ENCODE assay signal across 20 cellular contexts in the genomic region with DNA sequence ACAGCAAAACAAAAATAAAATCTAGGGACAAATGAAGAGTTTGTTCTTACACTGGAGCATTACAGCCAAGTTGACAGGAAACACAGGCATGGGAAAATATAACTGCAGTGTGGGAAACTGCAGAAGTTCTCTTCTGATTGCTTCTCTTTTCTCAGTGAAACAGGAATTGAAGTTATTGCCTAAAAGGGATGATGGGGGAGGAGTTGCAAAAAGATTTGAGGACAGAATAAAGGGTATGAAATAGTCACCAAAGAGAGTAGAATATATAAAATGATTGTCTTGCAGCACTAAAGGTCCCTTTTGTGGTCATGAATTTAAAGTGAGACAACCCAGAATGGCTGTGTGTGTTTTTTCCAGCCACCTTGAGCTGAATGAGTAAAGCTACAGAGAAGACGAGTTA.
DNase-seq lines count a peak whose midpoint lies in the region; ATAC-seq and TF ChIP-seq lines count a peak whose summit lies in the region.
"Had no signal": no experiment of that assay in that cellular context is flagged by ENCODE, and none has a peak within 500 bp of the region (broad histone marks: within the 10 kb centered on the region; RNA-seq: fewer than 3 reads in every experiment).

No MANE protein-coding gene starts in this region.

- DNase-seq in AML-193 (lab: John Stamatoyannopoulos, UW) (peak; percentile 45 to 49), GM13976 (ENCODE audit: low spot score) (peak; percentile 23), HL-60 (ENCODE audit: low read depth in 1 of 2, low spot score in 1 of 2) (peak in 1 of 2 experiments; percentile 42), coronary artery (ENCODE audit: low spot score) (no peak), DMS 273 treated with DMSO at 0.1 percent for 48 hours (lab: John Stamatoyannopoulos, UW) (no peak), SK-N-SH (no peak)
- DNase-seq: activated CD4-positive, alpha-beta T cell treated with anti-CD3 and anti-CD28 coated beads for 36 hours; activated naive CD4-positive, alpha-beta T cell treated with Interleukin-2 at 50 U/mL for 16 hours; colonic mucosa; COR-L47; glutamatergic neuron; mesendoderm; NCI-H1436; stimulated activated CD4-positive, alpha-beta T cell treated with anti-CD3 and anti-CD28 coated beads, Interleukin-1b, Interleukin-23, amount 100 ng/mL, for 48 hours had no signal

- H3K27ac ChIP-seq in HL-60 (replicated peaks) (peak overlapping the region; percentile 40), coronary artery (no peak overlapping the region), SK-N-SH (ENCODE audit: low read depth in 2 of 2, low read length in 1 of 2) (no peak overlapping the region)
- H3K27ac ChIP-seq: ascending aorta, colonic mucosa, KMS-11, right atrium auricular region had no signal

- H3K27me3 ChIP-seq in HL-60 (ENCODE audit: insufficient read depth, poor library complexity, severe bottlenecking) (no peaks in the 10 kb centered on the region), SK-N-SH (ENCODE audit: insufficient read depth) (no peaks in the 10 kb centered on the region)
- H3K27me3 ChIP-seq: ascending aorta, colonic mucosa, right atrium auricular region had no signal

- H3K4me3 ChIP-seq in HL-60 (replicated peaks; ENCODE audit: insufficient read depth, low read length) (no peak overlapping the region), coronary artery (no peak overlapping the region), SK-N-SH (ENCODE audit: low read depth in 2 of 2, low read length in 1 of 2) (no peak overlapping the region)
- H3K4me3 ChIP-seq: ascending aorta, colonic mucosa, right atrium auricular region had no signal

- no peak for ATAC-seq in GM21526 (IDR thresholded peaks at IDR 0.05; ENCODE audit: low FRiP score, unreplicated experiment)
- ATAC-seq: activated CD4-positive, alpha-beta T cell treated with anti-CD3 and anti-CD28 coated beads for 36 hours had no signal

- no peaks in the 10 kb centered on the region for H3K9me3 ChIP-seq in SK-N-SH
- H3K9me3 ChIP-seq: ascending aorta, colonic mucosa, right atrium auricular region had no signal

- no peaks in the 10 kb centered on the region for H3K36me3 Mint-ChIP-seq in dendritic cell treated with granulocyte-macrophage colony-stimulating factor and Interleukin-4, amounts not matched to agents 40 ng/mL and 50 ng/mL, for 4 days (ENCODE audit: low read depth)

- peak overlapping the region; percentile 51 for H3K27ac Mint-ChIP-seq in dendritic cell treated with granulocyte-macrophage colony-stimulating factor and Interleukin-4, amounts not matched to agents 40 ng/mL and 50 ng/mL, for 4 days
- H3K27ac Mint-ChIP-seq: activated CD4-positive, alpha-beta T cell treated with anti-CD3 and anti-CD28 coated beads for 36 hours; T-helper 2 cell treated with Interferon-gamma antibody and Interleukin-4, amounts not matched to agents 5 μg/mL and 100 μg/mL, for 36 hours had no signal

- WGBS in SK-N-SH (ENCODE audit: low lambda C conversion rate), result 95% methylated on average over 1 of the region's 1 CpG

- intact Hi-C loops in dendritic cell treated with granulocyte-macrophage colony-stimulating factor and Interleukin-4, amounts not matched to agents 40 ng/mL and 50 ng/mL, for 4 days (cut with micrococcal nuclease), result no loop called here

- H3K79me2 ChIP-seq in SK-N-SH (ENCODE audit: insufficient read depth), result no peaks in the 10 kb centered on the region

- POLR2A ChIA-PET in SK-N-SH (lab: Yijun Ruan, JAX), result no interaction called here

- H3K4me2 ChIP-seq in SK-N-SH, result no peak overlapping the region
- H3K4me2 ChIP-seq: KMS-11 had no signal

- no peaks in the 10 kb centered on the region for H3K9me2 ChIP-seq in SK-N-SH

- no peaks in the 10 kb centered on the region for H4K20me1 ChIP-seq in SK-N-SH (ENCODE audit: insufficient read depth)

- no peak for TF ChIP-seq EP300 in SK-N-SH (IDR thresholded peaks at IDR 0.05; ENCODE audit: borderline replicate concordance in 1 of 2, low read depth in 1 of 2, low read length in 1 of 2)

- H3F3A ChIP-seq in SK-N-SH (replicated peaks; ENCODE audit: insufficient read depth), result no peaks in the 10 kb centered on the region

- no peaks in the 10 kb centered on the region for H3K27me3 Mint-ChIP-seq in dendritic cell treated with granulocyte-macrophage colony-stimulating factor and Interleukin-4, amounts not matched to agents 40 ng/mL and 50 ng/mL, for 4 days
- H3K27me3 Mint-ChIP-seq: activated CD4-positive, alpha-beta T cell treated with anti-CD3 and anti-CD28 coated beads for 36 hours had no signal

- H3K4me1 Mint-ChIP-seq in dendritic cell treated with granulocyte-macrophage colony-stimulating factor and Interleukin-4, amounts not matched to agents 40 ng/mL and 50 ng/mL, for 4 days (ENCODE audit: low read depth), result peaks cover 41% of the 10 kb centered on the region

- no peaks in the 10 kb centered on the region for H3K9me3 Mint-ChIP-seq in dendritic cell treated with granulocyte-macrophage colony-stimulating factor and Interleukin-4, amounts not matched to agents 40 ng/mL and 50 ng/mL, for 4 days
- H3K9me3 Mint-ChIP-seq: T-helper 2 cell treated with Interferon-gamma antibody and Interleukin-4, amounts not matched to agents 5 μg/mL and 100 μg/mL, for 36 hours had no signal

- H3K4me1 ChIP-seq in SK-N-SH (ENCODE audit: control insufficient read depth in 1 of 2, insufficient read depth in 2 of 2, low read depth in 1 of 2, low read length in 1 of 2), result no peaks in the 10 kb centered on the region
- H3K4me1 ChIP-seq: ascending aorta, colonic mucosa, right atrium auricular region had no signal

- TF ChIP-seq CTCF in GM13976 (IDR thresholded peaks at IDR 0.05; ENCODE audit: borderline replicate concordance, control extremely low read depth, extremely low read depth, insufficient read depth, missing control alignments), result no peak
- TF ChIP-seq CTCF in HL-60 (IDR thresholded peaks at IDR 0.05; ENCODE audit: insufficient read depth, low read length), result no peak
- no peak for TF ChIP-seq CTCF in coronary artery (IDR thresholded peaks at IDR 0.05)
- TF ChIP-seq CTCF in SK-N-SH (IDR thresholded peaks at IDR 0.05), result no peak

- in situ Hi-C loops in GM13976 (cut with MboI; ENCODE audit: low sequenced_read_pairs, unreplicated experiment), result no loop called here

- no peak overlapping the region for H2AFZ ChIP-seq in SK-N-SH (ENCODE audit: low read depth)

- no peak overlapping the region for H3K4me3 Mint-ChIP-seq in dendritic cell treated with granulocyte-macrophage colony-stimulating factor and Interleukin-4, amounts not matched to agents 40 ng/mL and 50 ng/mL, for 4 days
- H3K4me3 Mint-ChIP-seq: activated CD4-positive, alpha-beta T cell treated with anti-CD3 and anti-CD28 coated beads for 36 hours; T-helper 2 cell treated with Interferon-gamma antibody and Interleukin-4, amounts not matched to agents 5 μg/mL and 100 μg/mL, for 36 hours had no signal

- no peak overlapping the region for H3K9ac ChIP-seq in SK-N-SH
- H3K9ac ChIP-seq: KMS-11 had no signal

- TF ChIP-seq RAD21 in SK-N-SH (IDR thresholded peaks at IDR 0.05; ENCODE audit: low read length), result no peak

- H3K36me3 ChIP-seq in SK-N-SH (replicated peaks in 1 of 2; ENCODE audit: control insufficient read depth in 1 of 2, insufficient read depth in 2 of 2, low read length in 1 of 2), result peaks cover 0 to 3% of the 10 kb centered on the region in 2 experiments
- H3K36me3 ChIP-seq: ascending aorta, colonic mucosa, right atrium auricular region had no signal

- CTCF ChIA-PET in SK-N-SH (lab: Yijun Ruan, JAX), result no interaction called here

TF ChIP-seq in SK-N-SH, 30 proteins besides CTCF, POLR2A, EP300 and RAD21 (continues in another document):
- no peak for TF ChIP-seq YY1 (IDR thresholded peaks at IDR 0.05; ENCODE audit: low read depth)
- no peak for TF ChIP-seq NFIC (IDR thresholded peaks at IDR 0.05; ENCODE audit: borderline replicate concordance)
- no peak for TF ChIP-seq EZH2phosphoT487 (IDR thresholded peaks at IDR 0.05; ENCODE audit: borderline replicate concordance, low read depth)
- TF ChIP-seq MAX (IDR thresholded peaks at IDR 0.05; ENCODE audit: low read depth), result no peak
- no peak for TF ChIP-seq FOXM1 (IDR thresholded peaks at IDR 0.05; ENCODE audit: low read depth)
- TF ChIP-seq TEAD4 (IDR thresholded peaks at IDR 0.05; ENCODE audit: borderline replicate concordance, insufficient read depth), result no peak
- TF ChIP-seq RXRA (IDR thresholded peaks at IDR 0.05; ENCODE audit: borderline replicate concordance, low read depth), result no peak
- TF ChIP-seq MEF2A (IDR thresholded peaks at IDR 0.05; ENCODE audit: borderline replicate concordance, low read depth), result no peak
- TF ChIP-seq ZBTB33 (IDR thresholded peaks at IDR 0.05; ENCODE audit: borderline replicate concordance, low read depth), result no peak
- TF ChIP-seq PBX3 (IDR thresholded peaks at IDR 0.05), result no peak
- no peak for TF ChIP-seq MXI1 (IDR thresholded peaks at IDR 0.05; ENCODE audit: low read depth, low read length)
- no peak for TF ChIP-seq CHD2 (IDR thresholded peaks at IDR 0.05; ENCODE audit: low read length, partially characterized antibody)
- TF ChIP-seq GABPA (IDR thresholded peaks at IDR 0.05; ENCODE audit: low read depth), result no peak

Comparison
In these comparisons a context has a peak if more than half of its experiments do, and no peak if none do; other contexts are left out.
1. DNase-seq: peak in AML-193 (2 of 2) and GM13976 (single experiment); none in coronary artery (single experiment), DMS 273 treated with DMSO at 0.1 percent for 48 hours (single experiment) and SK-N-SH (single experiment).